Comparison of ENCODE assay signal across 8 cellular contexts in genomic region chr19:7506385-7507328, GRCh38. TPM values are rescaled to one million over a fixed set of nuclear protein-coding genes. Genes with fewer than 3 reads are reported as not detected.
DNase-seq lines count a peak whose midpoint lies in the region; ATAC-seq lines count a peak whose summit lies in the region.

No MANE protein-coding gene starts in this region.

- no peak overlapping the region for H3K27ac Mint-ChIP-seq in immature natural killer cell

- H3K4me1 Mint-ChIP-seq in immature natural killer cell = peaks cover 6 to 10% of the 10 kb centered on the region in 2 donors

- no peak overlapping the region for H3K27ac ChIP-seq in SJCRH30

- H3K4me3 Mint-ChIP-seq in immature natural killer cell = peak overlapping the region in 1 of 5 donors; percentile 13

- no peaks in the 10 kb centered on the region for H3K9me3 ChIP-seq in SJCRH30 (replicated peaks)

- H3K9me3 Mint-ChIP-seq in immature natural killer cell = no peaks in the 10 kb centered on the region

- peak; percentile 86 for DNase-seq in DMS53 (lab: John Stamatoyannopoulos, UW)
- DNase-seq in LoVo (ENCODE audit: low spot score) = peak; percentile 90
- DNase-seq in SJCRH30 = peak; percentile 54 to 57
- peak; percentile 59 to 99 for DNase-seq in T47D (ENCODE audit: low read depth in 1 of 2, low spot score in 1 of 2)
- DNase-seq in immature natural killer cell = peak in 2 of 3 donors; percentile 25
- DNase-seq in stimulated activated CD8-positive, alpha-beta memory T cell treated with anti-CD3 and anti-CD28 coated beads, Interleukin-15, amount 100 ng/mL, for 48 hours (ENCODE audit: low read depth in 2 of 2) = peak; percentile 48 to 60

- in situ Hi-C loops in T47D (cut with HindIII; ENCODE audit: low pct_unique_long_range_greater_than_20kb, low sequenced_read_pairs) = no loop called here

- no peaks in the 10 kb centered on the region for H3K4me1 ChIP-seq in SJCRH30

- H3K27me3 ChIP-seq in SJCRH30 = no peaks in the 10 kb centered on the region

- H3K4me3 ChIP-seq in SJCRH30 = no peak overlapping the region

- H3K27me3 Mint-ChIP-seq in immature natural killer cell (ENCODE audit: low read depth in 3 of 3) = peaks cover 7 to 27% (median 13%) of the 10 kb centered on the region in 3 donors

- H3K36me3 ChIP-seq in SJCRH30 = no peaks in the 10 kb centered on the region

- ATAC-seq in HG02798 (IDR thresholded peaks at IDR 0.05; ENCODE audit: poor library complexity, unreplicated experiment) = no peak
- no peak for ATAC-seq in HG03045 (IDR thresholded peaks at IDR 0.05; ENCODE audit: unreplicated experiment)

- no peaks in the 10 kb centered on the region for H3K36me3 Mint-ChIP-seq in immature natural killer cell

RNA-seq across cellular contexts. Expression of gene ZNF358, which starts 9.2 kb away (rescaled TPM):
- total RNA-seq in SJCRH30 (2014; rRNA removed; shearing (Covaris generic)) = 28.8 and 33.8 TPM in 2 replicates
- 1 to 10 TPM; 1.3 to 3.1 (median 1.8) TPM for polyA plus RNA-seq in immature natural killer cell

RNA-seq across cellular contexts. Expression of gene MCOLN1, which starts 15.8 kb away (rescaled TPM):
- total RNA-seq in SJCRH30 (2014; rRNA removed; shearing (Covaris generic)) = 3.8 and 5.8 TPM in 2 replicates
- 10 to 100 TPM in 1 of 3 donors, 1 to 10 TPM in 2; 6.6 to 17.1 (median 9.5) TPM for polyA plus RNA-seq in immature natural killer cell

RNA-seq across cellular contexts. Expression of gene PEX11G, which starts 17.8 kb away (rescaled TPM):
- not detected in 2 replicates for total RNA-seq in SJCRH30 (2014; rRNA removed; shearing (Covaris generic))
- polyA plus RNA-seq in immature natural killer cell = 1 to 10 TPM in 2 of 3 donors, under 1 TPM in 1; 0.21 to 2.8 (median 1.2) TPM

RNA-seq across cellular contexts. Expression of gene PNPLA6, which starts 28.9 kb away (rescaled TPM):
- total RNA-seq in SJCRH30 (2014; rRNA removed; shearing (Covaris generic)) = 14.2 and 17.3 TPM in 2 replicates
- 10 to 100 TPM in 1 of 3 donors, 1 to 10 TPM in 2; 4.9 to 17.5 (median 9.8) TPM for polyA plus RNA-seq in immature natural killer cell

Comparison
In these comparisons a context has a peak if more than half of its experiments do, and no peak if none do; other contexts are left out.
1. DNase-seq: peak in every context shown above with its lines; median percentile 90 in LoVo; 86 in DMS53; 79 in T47D; 56 in SJCRH30; 54 in stimulated activated CD8-positive, alpha-beta memory T cell treated with anti-CD3 and anti-CD28 coated beads, Interleukin-15, amount 100 ng/mL, for 48 hours; 25 in immature natural killer cell.